Comparison of ENCODE assay signal across 8 cellular contexts in the genomic region with DNA sequence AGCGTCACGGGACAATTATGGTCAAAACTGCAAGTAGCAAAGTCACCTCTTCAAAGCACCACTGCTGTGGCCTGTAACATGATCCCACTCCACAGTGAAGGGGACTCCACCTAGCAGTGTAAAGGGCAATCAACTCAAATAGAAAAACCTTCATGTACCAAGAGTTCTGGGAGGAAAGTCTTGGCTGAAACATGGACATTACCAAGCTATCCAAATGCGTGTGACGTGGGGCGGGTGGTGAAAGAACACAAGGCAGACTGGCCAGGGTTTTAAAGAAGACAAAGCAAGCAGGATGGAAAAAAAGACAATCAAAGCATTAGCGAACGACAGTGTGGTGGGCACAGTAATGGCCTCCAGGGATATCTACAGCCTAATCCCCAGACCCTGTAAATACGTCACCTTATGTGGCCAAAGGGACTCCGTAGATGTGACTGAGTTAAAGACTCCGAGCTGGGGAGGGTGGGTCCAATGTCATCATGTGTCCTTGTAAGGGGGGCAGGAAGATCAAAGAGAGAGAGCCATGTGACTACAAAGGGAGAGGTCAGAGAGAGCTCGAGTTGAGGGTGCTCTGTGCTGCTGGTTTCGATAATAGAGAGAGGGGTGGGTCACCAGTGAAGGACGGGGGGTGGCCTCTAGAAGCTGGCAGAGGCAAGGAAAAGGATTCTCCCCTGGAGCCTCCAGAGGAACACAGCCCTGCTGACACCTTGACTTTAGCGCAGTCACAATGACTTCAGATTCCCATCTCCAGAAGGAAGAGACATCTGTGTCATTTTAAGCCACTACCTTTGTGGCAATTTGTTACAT. TPM values are rescaled to one million over a fixed set of nuclear protein-coding genes. Genes with fewer than 3 reads are reported as not detected.
A peak's percentile ranks its signal among the peaks of the same experiment; 100 is the strongest.
DNase-seq lines count a peak whose midpoint lies in the region; ATAC-seq and TF ChIP-seq lines count a peak whose summit lies in the region.

No MANE protein-coding gene starts in this region.

- H3K9ac ChIP-seq in fibroblast of lung (ENCODE audit: insufficient read depth, low read length), result no peak overlapping the region
- H3K9ac ChIP-seq in colonic mucosa (ENCODE audit: low read depth in 2 of 2, low read length in 2 of 2), result no peak overlapping the region

- H3K36me3 ChIP-seq in H7 (replicated peaks; ENCODE audit: control insufficient read depth, insufficient read depth, low read length) (no peaks in the 10 kb centered on the region), fibroblast of lung (ENCODE audit: control insufficient read depth, insufficient read depth, low read length) (no peaks in the 10 kb centered on the region), thyroid gland (no peaks in the 10 kb centered on the region), colonic mucosa (no peaks in the 10 kb centered on the region)

- no peaks in the 10 kb centered on the region for H3K9me3 ChIP-seq in fibroblast of lung (ENCODE audit: control insufficient read depth, insufficient read depth, low read depth, low read length)
- no peaks in the 10 kb centered on the region for H3K9me3 ChIP-seq in thyroid gland
- H3K9me3 ChIP-seq in colonic mucosa, result no peaks in the 10 kb centered on the region

- H2AFZ ChIP-seq in fibroblast of lung (ENCODE audit: low read length), result no peak overlapping the region

- H3K4me3 ChIP-seq in H7 (ENCODE audit: insufficient read depth, low read depth, low read length) (no peak overlapping the region), fibroblast of lung (replicated peaks in 1 of 4; ENCODE audit: control extremely low read depth in 1 of 4, insufficient read depth in 1 of 4, low read depth in 3 of 4, low read length in 4 of 4) (no peak overlapping the region), thyroid gland (replicated peaks in 1 of 3) (no peak overlapping the region), colonic mucosa (no peak overlapping the region)

- no peak overlapping the region for H3K4me2 ChIP-seq in fibroblast of lung (ENCODE audit: extremely low read depth, insufficient read depth, low read length)

- no peaks in the 10 kb centered on the region for H4K20me1 ChIP-seq in fibroblast of lung (ENCODE audit: control insufficient read depth, extremely low read depth, insufficient read depth, low read length)

- H3K4me1 ChIP-seq in fibroblast of lung (ENCODE audit: control insufficient read depth, extremely low read depth, insufficient read depth, low read length) (no peaks in the 10 kb centered on the region), thyroid gland (peaks cover 52 to 56% of the 10 kb centered on the region in 2 donors), colonic mucosa (no peaks in the 10 kb centered on the region)

- peaks cover 9% of the 10 kb centered on the region for H3K79me2 ChIP-seq in fibroblast of lung (ENCODE audit: control insufficient read depth, insufficient read depth, low read length)

- ATAC-seq in HG03025 (IDR thresholded peaks at IDR 0.05; ENCODE audit: low FRiP score, unreplicated experiment) (no peak), GM19035 (IDR thresholded peaks at IDR 0.05; ENCODE audit: unreplicated experiment) (no peak)

- H3K27ac ChIP-seq in fibroblast of lung (ENCODE audit: insufficient read depth, low read length) (no peak overlapping the region), thyroid gland (peak overlapping the region; percentile 92 to 95 (median 95)), colonic mucosa (no peak overlapping the region)

- intact Hi-C loops in thyroid gland (cut with DNase I), result no loop called here
- intact Hi-C loops in colonic mucosa (cut with DNase I), result no loop called here

- peak in 1 of 2 donors; percentile 76 for TF ChIP-seq POLR2A in thyroid gland (IDR thresholded peaks at IDR 0.05)

- H3K27me3 ChIP-seq in H7 (ENCODE audit: control insufficient read depth, insufficient read depth, low read length), result no peaks in the 10 kb centered on the region
- no peaks in the 10 kb centered on the region for H3K27me3 ChIP-seq in fibroblast of lung (ENCODE audit: control insufficient read depth, insufficient read depth, low read length)
- H3K27me3 ChIP-seq in thyroid gland, result no peaks in the 10 kb centered on the region
- H3K27me3 ChIP-seq in colonic mucosa, result no peaks in the 10 kb centered on the region

- DNase-seq in DMS79 treated with DMSO at 0.1 percent for 48 hours (lab: John Stamatoyannopoulos, UW) (peak; percentile 60), H7 (peak; percentile 67), NCI-H524 treated with DMSO at 0.1 percent for 48 hours (lab: John Stamatoyannopoulos, UW) (peak; percentile 80), fibroblast of lung (ENCODE audit: low read depth in 2 of 2) (peak; percentile 54), thyroid gland (peak; percentile 87), colonic mucosa (no peak)

- TF ChIP-seq CTCF in fibroblast of lung (conservative IDR thresholded peaks at IDR 0.05 in 1 of 2, IDR thresholded peaks at IDR 0.05 in 1 of 2; ENCODE audit: low read depth in 1 of 2, low read length in 2 of 2) (no peak), thyroid gland (IDR thresholded peaks at IDR 0.05) (no peak), colonic mucosa (IDR thresholded peaks at IDR 0.05) (no peak)

- WGBS in thyroid gland, 2 donors, result 33 to 36% methylated on average over 14 of the region's 14 CpGs

RNA-seq across cellular contexts. Expression of a gene that starts 6.0 kb away (rescaled TPM):
- total RNA-seq in H7 (2014; rRNA removed; shearing (Covaris generic)), result 44.5 and 53.5 TPM in 2 replicates
- 21.8 and 24.8 TPM in 2 replicates for total RNA-seq in fibroblast of lung
- polyA plus RNA-seq in fibroblast of lung, result 18.3 and 23.6 TPM in 2 replicates
- 10.5 and 12.6 TPM in 2 replicates for polyA plus RNA-seq in fibroblast of lung (2012)
- 6.0 and 10.2 TPM in 2 replicates for polyA minus RNA-seq in fibroblast of lung (ENCODE audit: low replicate concordance)
- 10 to 100 TPM; 37.2 to 82.9 (median 59.5) TPM for total RNA-seq in thyroid gland
- total RNA-seq in colonic mucosa, result 10 to 100 TPM; 10.7 to 12.9 TPM

RNA-seq across cellular contexts. Expression of a gene that starts 6.1 kb away (rescaled TPM):
- total RNA-seq in H7 (2014; rRNA removed; shearing (Covaris generic)), result 0.07 TPM in 1 of 2 replicates, not detected in the other
- not detected in 2 replicates for total RNA-seq in fibroblast of lung
- not detected in 2 replicates for polyA plus RNA-seq in fibroblast of lung
- polyA plus RNA-seq in fibroblast of lung (2012), result 0.05 TPM in 1 of 2 replicates, not detected in the other
- polyA minus RNA-seq in fibroblast of lung (ENCODE audit: low replicate concordance), result not detected in 2 replicates
- total RNA-seq in thyroid gland, result 10 to 100 TPM in 1 of 4 donors, 1 to 10 TPM in 3; 1.5 to 11.2 (median 2.8) TPM
- under 1 TPM in 1 of 2 donors, not detected in 1; 0.20 TPM for total RNA-seq in colonic mucosa

RNA-seq across cellular contexts. Expression of a gene that starts 22.3 kb away (rescaled TPM):
- total RNA-seq in H7 (2014; rRNA removed; shearing (Covaris generic)), result 32.3 and 34.4 TPM in 2 replicates
- total RNA-seq in fibroblast of lung (96.0 and 109 TPM in 2 replicates), thyroid gland (100 to 1,000 TPM; 126 to 185 (median 166) TPM), colonic mucosa (10 to 100 TPM; 69.6 to 80.7 TPM)
- polyA plus RNA-seq in fibroblast of lung, result 65.9 and 80.3 TPM in 2 replicates
- polyA plus RNA-seq in fibroblast of lung (2012), result 62.3 and 82.6 TPM in 2 replicates
- polyA minus RNA-seq in fibroblast of lung (ENCODE audit: low replicate concordance), result 96.5 and 98.7 TPM in 2 replicates

RNA-seq across cellular contexts. Expression of a gene that starts 47.8 kb away (rescaled TPM):
- 38.8 and 51.9 TPM in 2 replicates for total RNA-seq in H7 (2014; rRNA removed; shearing (Covaris generic))
- 9.8 and 12.9 TPM in 2 replicates for total RNA-seq in fibroblast of lung
- polyA plus RNA-seq in fibroblast of lung, result 9.3 and 15.9 TPM in 2 replicates
- 15.1 and 18.8 TPM in 2 replicates for polyA plus RNA-seq in fibroblast of lung (2012)
- polyA minus RNA-seq in fibroblast of lung (ENCODE audit: low replicate concordance), result 14.1 and 20.1 TPM in 2 replicates
- total RNA-seq in thyroid gland, result 10 to 100 TPM; 29.4 to 64.2 (median 56.3) TPM
- 10 to 100 TPM; 17.2 to 45.6 TPM for total RNA-seq in colonic mucosa

RNA-seq across cellular contexts. Expression of a gene that starts 51.9 kb away (rescaled TPM):
- total RNA-seq in H7 (2014; rRNA removed; shearing (Covaris generic)), result 0.78 TPM in 1 of 2 replicates, not detected in the other
- total RNA-seq in fibroblast of lung (not detected in 2 replicates), thyroid gland (under 1 TPM; 0.24 to 0.78 (median 0.54) TPM), colonic mucosa (not detected)
- not detected in 2 replicates for polyA plus RNA-seq in fibroblast of lung
- not detected in 2 replicates for polyA plus RNA-seq in fibroblast of lung (2012)
- not detected in 2 replicates for polyA minus RNA-seq in fibroblast of lung (ENCODE audit: low replicate concordance)

Comparison
In these comparisons a context has a peak if more than half of its experiments do, and no peak if none do; other contexts are left out.
1. H3K27ac ChIP-seq: peak in thyroid gland (3 of 3); none in fibroblast of lung (single experiment) and colonic mucosa (single experiment).